In the genomic region with DNA sequence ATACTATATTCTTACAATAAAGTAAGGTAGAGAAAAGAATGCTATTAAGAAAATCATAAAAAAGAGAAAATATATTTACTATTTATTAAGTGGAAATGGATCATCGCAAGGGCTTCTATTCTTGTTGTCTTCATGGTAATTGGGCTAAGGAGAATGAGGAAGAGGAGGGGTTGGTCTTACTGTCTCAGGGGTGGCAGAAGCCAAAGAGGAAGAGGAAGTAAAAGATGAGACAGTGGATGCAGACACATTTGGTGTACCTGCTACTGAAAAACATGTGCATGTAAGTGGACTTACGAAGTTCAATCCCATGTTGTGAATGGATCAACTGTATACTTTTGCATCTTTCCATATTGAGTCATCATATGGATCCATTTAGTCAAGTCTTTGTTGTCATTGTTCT, we compare ENCODE assay signal across 19 cellular contexts.
"Had no signal": no experiment of that assay in that cellular context is flagged by ENCODE, and none has a peak within 500 bp of the region (broad histone marks: within the 10 kb centered on the region; RNA-seq: fewer than 3 reads in every experiment).

No MANE protein-coding gene starts in this region.

- DNase-seq: effector CD4-positive, alpha-beta T cell; endodermal cell; erythroblast; foreskin melanocyte; heart left ventricle; hippocampal formation; left colon; left ventricle myocardium superior; mesenchymal stem cell; midbrain; nucleus accumbens; ovary; right cardiac atrium; small intestine; stimulated activated CD4-positive, alpha-beta T cell treated with anti-CD3 and anti-CD28 coated beads, Interleukin-12 subunit alpha, Interleukin-12 subunit beta, amount 100 ng/mL, for 4 hours; stimulated activated naive CD4-positive, alpha-beta T cell; trophoblast cell had no signal

- H3K4me3 ChIP-seq: heart left ventricle, lung, neural progenitor cell, ovary had no signal
